8 cellular contexts compared by ENCODE assay signal in genomic region chr17:39153541-39154111, GRCh38.
DNase-seq lines count a peak whose midpoint lies in the region; ATAC-seq and TF ChIP-seq lines count a peak whose summit lies in the region.

No MANE protein-coding gene starts in this region.

- H3K4me3 ChIP-seq in WERI-Rb-1 (ENCODE audit: low read depth, low read length) (peak overlapping the region; percentile 87), iPS-18a (ENCODE audit: low read length) (peak overlapping the region; percentile 100), skeletal muscle cell (ENCODE audit: low read depth, low read length) (peak overlapping the region; percentile 83)

- H3K27ac ChIP-seq in WERI-Rb-1 (peak overlapping the region; percentile 90), iPS-18a (ENCODE audit: low read length) (peak overlapping the region; percentile 57)

- in situ Hi-C loops in T47D (cut with HindIII; ENCODE audit: low pct_unique_long_range_greater_than_20kb, low sequenced_read_pairs) = no loop called here

- peaks cover 4% of the 10 kb centered on the region; the same call in 1 of the 2 replicates for H3K36me3 ChIP-seq in WERI-Rb-1
- no peaks in the 10 kb centered on the region for H3K36me3 ChIP-seq in iPS-18a (ENCODE audit: control insufficient read depth, low read depth, low read length)

- H3K9ac ChIP-seq in iPS-18a (ENCODE audit: low read length) = peak overlapping the region; percentile 91

- ATAC-seq in HG02981 (IDR thresholded peaks at IDR 0.05; ENCODE audit: unreplicated experiment) (peak; percentile 47), HG03469 (IDR thresholded peaks at IDR 0.05; ENCODE audit: unreplicated experiment) (no peak)

- H3K27me3 ChIP-seq in WERI-Rb-1 (ENCODE audit: insufficient read depth, low read depth, severe bottlenecking) (no peaks in the 10 kb centered on the region), iPS-18a (ENCODE audit: control insufficient read depth, insufficient read depth, low read length) (peaks cover 33% of the 10 kb centered on the region)

- H3K4me1 ChIP-seq in iPS-18a (ENCODE audit: control insufficient read depth, low read depth, low read length) = no peaks in the 10 kb centered on the region

- TF ChIP-seq CTCF in WERI-Rb-1 (IDR thresholded peaks at IDR 0.05; ENCODE audit: low read depth, low read length) = no peak

- H3K9me3 ChIP-seq in WERI-Rb-1 (ENCODE audit: severe bottlenecking) (no peaks in the 10 kb centered on the region), iPS-18a (ENCODE audit: control insufficient read depth, low read depth, low read length) (no peaks in the 10 kb centered on the region)

- DNase-seq in GM04503 (ENCODE audit: low read depth) = peak; percentile 64
- peak; percentile 93 for DNase-seq in NCI-H2171 treated with DMSO at 0.1 percent for 48 hours (lab: John Stamatoyannopoulos, UW)
- DNase-seq in WERI-Rb-1 = peak; percentile 89
- peak; percentile 76 to 93 for DNase-seq in T47D (ENCODE audit: low read depth in 1 of 2, low spot score in 1 of 2)
- DNase-seq in skeletal muscle cell (ENCODE audit: low read depth) = peak; percentile 64
